Comparison of ENCODE assay signal across 27 cellular contexts in genomic region chr7:152196391-152196790, GRCh38.
"Had no signal": no experiment of that assay in that cellular context is flagged by ENCODE, and none has a peak within 500 bp of the region (broad histone marks: within the 10 kb centered on the region; RNA-seq: fewer than 3 reads in every experiment).

No MANE protein-coding gene starts in this region.

- H3K27me3 ChIP-seq: neural progenitor cell, ovary, right lobe of liver, sigmoid colon, stomach, thyroid gland, tibial nerve, upper lobe of left lung, vagina had no signal

- ATAC-seq: psoas muscle; right cardiac atrium; right lobe of liver; stimulated activated effector memory CD8-positive, alpha-beta T cell treated with anti-CD3 and anti-CD28 coated beads, Interleukin-12 subunit alpha, Interleukin-12 subunit beta, amount 100 ng/mL, for 72 hours; stimulated activated naive B cell treated with anti-CD40 and anti-IgM and Interleukin-4, amounts not matched to agents 10 μg/mL and 1 μg/mL and 100 μg/mL, for 72 hours had no signal

- H3K27me3 Mint-ChIP-seq: stimulated activated naive B cell treated with anti-CD40 and anti-IgM and Interleukin-4, amounts not matched to agents 10 μg/mL and 1 μg/mL and 100 μg/mL, for 72 hours; stimulated activated naive CD8-positive, alpha-beta T cell treated with anti-CD3 and anti-CD28 coated beads, Interleukin-15, Interleukin-2, amounts not matched to agents 100 ng/mL and 50 ng/mL, for 24 hours had no signal

- H3K4me1 ChIP-seq: neural progenitor cell, psoas muscle, right lobe of liver, sigmoid colon, stomach, thyroid gland, tibial nerve, upper lobe of left lung, vagina had no signal

- H3K4me3 Mint-ChIP-seq: nephron; neural progenitor cell; stimulated activated effector memory CD8-positive, alpha-beta T cell treated with anti-CD3 and anti-CD28 coated beads, Interleukin-12 subunit alpha, Interleukin-12 subunit beta, amount 100 ng/mL, for 72 hours; stimulated activated naive B cell treated with anti-CD40 and anti-IgM and Interleukin-4, amounts not matched to agents 10 μg/mL and 1 μg/mL and 100 μg/mL, for 72 hours; stimulated activated naive CD8-positive, alpha-beta T cell treated with anti-CD3 and anti-CD28 coated beads, Interleukin-15, Interleukin-2, amounts not matched to agents 100 ng/mL and 50 ng/mL, for 24 hours had no signal

- H3K36me3 ChIP-seq: ovary had no signal

- H3K4me3 ChIP-seq: neural progenitor cell, ovary, psoas muscle, right lobe of liver, sigmoid colon, stomach, thoracic aorta, thyroid gland, tibial nerve, upper lobe of left lung, vagina had no signal

- H3K9me3 Mint-ChIP-seq: nephron; neural progenitor cell; stimulated activated effector memory CD8-positive, alpha-beta T cell treated with anti-CD3 and anti-CD28 coated beads, Interleukin-12 subunit alpha, Interleukin-12 subunit beta, amount 100 ng/mL, for 72 hours; stimulated activated naive B cell treated with anti-CD40 and anti-IgM and Interleukin-4, amounts not matched to agents 10 μg/mL and 1 μg/mL and 100 μg/mL, for 72 hours; stimulated activated naive CD8-positive, alpha-beta T cell treated with anti-CD3 and anti-CD28 coated beads, Interleukin-15, Interleukin-2, amounts not matched to agents 100 ng/mL and 50 ng/mL, for 24 hours had no signal

- H3K27ac Mint-ChIP-seq: nephron; neural progenitor cell; progenitor cell of endocrine pancreas; stimulated activated effector memory CD8-positive, alpha-beta T cell treated with anti-CD3 and anti-CD28 coated beads, Interleukin-12 subunit alpha, Interleukin-12 subunit beta, amount 100 ng/mL, for 72 hours; stimulated activated naive B cell treated with anti-CD40 and anti-IgM and Interleukin-4, amounts not matched to agents 10 μg/mL and 1 μg/mL and 100 μg/mL, for 72 hours; stimulated activated naive CD8-positive, alpha-beta T cell treated with anti-CD3 and anti-CD28 coated beads, Interleukin-15, Interleukin-2, amounts not matched to agents 100 ng/mL and 50 ng/mL, for 24 hours had no signal

- DNase-seq: occipital lobe; ovary; posterior cingulate gyrus; psoas muscle; right cardiac atrium; right lobe of liver; sigmoid colon; small intestine; stimulated activated CD4-positive, alpha-beta T cell treated with anti-CD3 and anti-CD28 coated beads, Interleukin-15, amount 100 ng/mL, for 24 hours; stimulated activated CD4-positive, alpha-beta T cell treated with anti-CD3 and anti-CD28 coated beads, Interleukin-2, amount 100 ng/mL, for 24 hours; stimulated activated CD4-positive, alpha-beta T cell treated with anti-CD3 and anti-CD28 coated beads, Interleukin-2, amount 100 ng/mL, for 48 hours; stimulated activated CD4-positive, alpha-beta T cell treated with anti-CD3 and anti-CD28 coated beads, Interleukin-4, amount 100 ng/mL, for 24 hours; stimulated activated naive B cell treated with anti-CD40 and anti-IgM and Interleukin-4, amounts not matched to agents 10 μg/mL and 1 μg/mL and 100 μg/mL, for 72 hours; stimulated activated naive CD4-positive, alpha-beta T cell treated with Interleukin-2 at 50 U/mL for 16 hours; stomach; thyroid gland; trophoblast cell; upper lobe of left lung had no signal

- H3K9me3 ChIP-seq: ovary, psoas muscle, right lobe of liver, sigmoid colon, stomach, thoracic aorta, thyroid gland, tibial nerve, upper lobe of left lung, vagina had no signal

- H3K27ac ChIP-seq: neural progenitor cell, ovary, parathyroid adenoma, psoas muscle, right lobe of liver, sigmoid colon, stomach, thoracic aorta, thyroid gland, tibial nerve, upper lobe of left lung, vagina had no signal

- H3K4me1 Mint-ChIP-seq: nephron; neural progenitor cell; stimulated activated effector memory CD8-positive, alpha-beta T cell treated with anti-CD3 and anti-CD28 coated beads, Interleukin-12 subunit alpha, Interleukin-12 subunit beta, amount 100 ng/mL, for 72 hours had no signal
